11 cellular contexts compared by ENCODE assay signal in the genomic region with DNA sequence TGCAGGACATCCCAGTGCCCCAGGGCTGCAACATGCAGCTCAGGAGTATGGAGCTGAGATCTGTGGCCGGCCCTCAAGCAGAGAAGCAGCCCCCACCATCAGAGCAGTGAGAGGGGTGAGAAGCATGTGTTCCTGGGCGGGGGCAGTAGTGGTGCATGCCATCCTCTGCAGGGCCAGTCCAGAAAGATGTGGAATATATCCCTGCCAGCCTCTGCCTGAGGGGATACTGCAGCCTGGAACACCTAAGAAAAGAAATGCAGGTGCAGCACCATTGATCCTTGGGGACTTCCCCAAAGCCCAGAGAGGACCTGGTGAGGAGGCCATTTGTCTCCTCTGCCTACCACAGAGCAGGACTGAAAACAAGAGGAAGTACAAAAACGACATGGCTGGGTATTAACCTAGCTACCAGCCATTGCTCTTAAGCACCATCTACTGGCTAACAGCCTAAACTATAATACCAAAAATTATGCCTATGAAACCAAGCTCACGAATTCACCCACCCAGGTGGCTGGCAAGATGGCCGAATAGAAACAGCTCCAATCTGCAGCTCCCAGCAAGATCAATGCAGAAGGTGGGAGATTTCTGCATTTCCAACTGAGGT.
A peak's percentile ranks its signal among the peaks of the same experiment; 100 is the strongest.
DNase-seq lines count a peak whose midpoint lies in the region; ATAC-seq, FAIRE-seq and TF ChIP-seq lines count a peak whose summit lies in the region.
"Had no signal": no experiment of that assay in that cellular context is flagged by ENCODE, and none has a peak within 500 bp of the region (broad histone marks: within the 10 kb centered on the region; RNA-seq: fewer than 3 reads in every experiment).

No MANE protein-coding gene starts in this region.

- H3K9ac ChIP-seq in astrocyte (ENCODE audit: low read length), result no peak overlapping the region

- POLR2A ChIA-PET in naive thymus-derived CD4-positive, alpha-beta T cell (lab: Charles Lee), result no interaction called here

- peak; percentile 15 for DNase-seq in NOMO-1 treated with DMSO at 0.1 percent for 48 hours (lab: John Stamatoyannopoulos, UW; ENCODE audit: unreplicated experiment)
- no peak for DNase-seq in NOMO-1 (lab: John Stamatoyannopoulos, UW; ENCODE audit: unreplicated experiment in 2 of 2)
- peak; percentile 83 for DNase-seq in NCI-H1092 treated with DMSO at 0.1 percent for 48 hours (lab: John Stamatoyannopoulos, UW)
- peak; percentile 13 for DNase-seq in astrocyte (ENCODE audit: low read depth)
- peak in 1 of 9 donors; percentile 3 for DNase-seq in naive thymus-derived CD4-positive, alpha-beta T cell
- DNase-seq in stimulated activated CD4-positive, alpha-beta T cell treated with anti-CD3 and anti-CD28 coated beads, Interleukin-1b, Interleukin-23, amount 100 ng/mL, for 48 hours, result no peak
- DNase-seq in activated gamma-delta T cell treated with Interleukin-2 at 50 U/mL for 16 hours, result no peak

- H3K4me1 ChIP-seq in astrocyte (ENCODE audit: insufficient read depth, low read length), result no peaks in the 10 kb centered on the region
- no peaks in the 10 kb centered on the region for H3K4me1 ChIP-seq in naive thymus-derived CD4-positive, alpha-beta T cell (ENCODE audit: control insufficient read depth in 2 of 2, insufficient read depth in 2 of 2, low read length in 2 of 2)
- H3K4me1 ChIP-seq: upper lobe of left lung had no signal

- H3K79me2 ChIP-seq in astrocyte (ENCODE audit: insufficient read depth, low read length), result no peaks in the 10 kb centered on the region

- H3K36me3 ChIP-seq in astrocyte (ENCODE audit: insufficient read depth, low read length), result no peaks in the 10 kb centered on the region
- no peaks in the 10 kb centered on the region for H3K36me3 ChIP-seq in naive thymus-derived CD4-positive, alpha-beta T cell (ENCODE audit: control insufficient read depth in 2 of 3, insufficient read depth in 3 of 3, low read length in 3 of 3)
- H3K36me3 ChIP-seq: upper lobe of left lung had no signal

- peak; percentile 46 for ATAC-seq in naive thymus-derived CD4-positive, alpha-beta T cell
- ATAC-seq in HG03196 (IDR thresholded peaks at IDR 0.05; ENCODE audit: unreplicated experiment), result no peak

- H2AFZ ChIP-seq in astrocyte (ENCODE audit: low read depth, low read length), result no peak overlapping the region

- no peaks in the 10 kb centered on the region for H3K4me1 Mint-ChIP-seq in astrocyte (ENCODE audit: low read depth, unreplicated experiment)
- H3K4me1 Mint-ChIP-seq in naive thymus-derived CD4-positive, alpha-beta T cell, result peaks cover 0 to 2% (median 0%) of the 10 kb centered on the region in 7 donors
- H3K4me1 Mint-ChIP-seq: CD4-positive, CD25-positive, alpha-beta regulatory T cell had no signal

- CTCF ChIA-PET in naive thymus-derived CD4-positive, alpha-beta T cell (lab: Charles Lee), result no interaction called here

- intact Hi-C loops in naive thymus-derived CD4-positive, alpha-beta T cell (cut with micrococcal nuclease), result loop anchor here in 1 of 2 donors (1.0 kb wide), 3 partner anchors 120 to 568 kb away; no protein-coding TSS in a partner anchor

- H3K27ac ChIP-seq in astrocyte (ENCODE audit: low read depth, low read length), result no peak overlapping the region
- H3K27ac ChIP-seq in naive thymus-derived CD4-positive, alpha-beta T cell (ENCODE audit: low read depth, low read length), result no peak overlapping the region
- H3K27ac ChIP-seq: upper lobe of left lung had no signal

- H3K4me2 ChIP-seq in astrocyte (ENCODE audit: low read length), result no peak overlapping the region

- H3K27me3 ChIP-seq in astrocyte (ENCODE audit: insufficient read depth, low read length), result no peaks in the 10 kb centered on the region
- no peaks in the 10 kb centered on the region for H3K27me3 ChIP-seq in naive thymus-derived CD4-positive, alpha-beta T cell (ENCODE audit: control insufficient read depth in 2 of 2, insufficient read depth in 2 of 2, low read length in 2 of 2)
- H3K27me3 ChIP-seq: upper lobe of left lung had no signal

- no peaks in the 10 kb centered on the region for H4K20me1 ChIP-seq in astrocyte (ENCODE audit: insufficient read depth, low read length)

- peak; percentile 41 for TF ChIP-seq CTCF in astrocyte (IDR thresholded peaks at IDR 0.05; ENCODE audit: insufficient read depth, low read depth, low read length)

- no peaks in the 10 kb centered on the region for H3K9me3 ChIP-seq in astrocyte (ENCODE audit: insufficient read depth, low read depth, low read length)
- no peaks in the 10 kb centered on the region for H3K9me3 ChIP-seq in naive thymus-derived CD4-positive, alpha-beta T cell (ENCODE audit: control insufficient read depth in 2 of 3, low read length in 3 of 3)
- H3K9me3 ChIP-seq: upper lobe of left lung had no signal

- peaks cover 2% of the 10 kb centered on the region for H3K27me3 Mint-ChIP-seq in astrocyte (ENCODE audit: low read depth, unreplicated experiment)
- peaks cover 4 to 6% (median 5%) of the 10 kb centered on the region in 5 donors for H3K27me3 Mint-ChIP-seq in naive thymus-derived CD4-positive, alpha-beta T cell
- H3K27me3 Mint-ChIP-seq: CD4-positive, CD25-positive, alpha-beta regulatory T cell had no signal

- no peaks in the 10 kb centered on the region for H3K36me3 Mint-ChIP-seq in astrocyte (ENCODE audit: low read depth, unreplicated experiment)
- peaks cover 0 to 5% (median 0%) of the 10 kb centered on the region in 5 donors for H3K36me3 Mint-ChIP-seq in naive thymus-derived CD4-positive, alpha-beta T cell
- H3K36me3 Mint-ChIP-seq: CD4-positive, CD25-positive, alpha-beta regulatory T cell had no signal

- no peak overlapping the region for H3K4me3 ChIP-seq in astrocyte (ENCODE audit: insufficient read depth, low read depth, low read length)
- no peak overlapping the region for H3K4me3 ChIP-seq in naive thymus-derived CD4-positive, alpha-beta T cell (ENCODE audit: low read length)
- H3K4me3 ChIP-seq: upper lobe of left lung had no signal

- peaks cover 8% of the 10 kb centered on the region for H3K9me3 Mint-ChIP-seq in astrocyte (ENCODE audit: unreplicated experiment)
- H3K9me3 Mint-ChIP-seq in naive thymus-derived CD4-positive, alpha-beta T cell, result peaks cover 0 to 27% (median 9%) of the 10 kb centered on the region in 11 donors

- FAIRE-seq in astrocyte (lab: Jason Lieb, UNC), result no peak
- FAIRE-seq: islet of Langerhans had no signal

- no peak overlapping the region for H3K27ac Mint-ChIP-seq in astrocyte (ENCODE audit: unreplicated experiment)
- H3K27ac Mint-ChIP-seq in naive thymus-derived CD4-positive, alpha-beta T cell, result no peak overlapping the region
- H3K27ac Mint-ChIP-seq: CD4-positive, CD25-positive, alpha-beta regulatory T cell had no signal

- H3K4me3 Mint-ChIP-seq in astrocyte (ENCODE audit: unreplicated experiment), result no peak overlapping the region
- no peak overlapping the region for H3K4me3 Mint-ChIP-seq in naive thymus-derived CD4-positive, alpha-beta T cell
- H3K4me3 Mint-ChIP-seq: CD4-positive, CD25-positive, alpha-beta regulatory T cell had no signal

Comparison
In these comparisons a context has a peak if more than half of its experiments do, and no peak if none do; other contexts are left out.
1. DNase-seq: peak in NOMO-1 treated with DMSO at 0.1 percent for 48 hours (single experiment), NCI-H1092 treated with DMSO at 0.1 percent for 48 hours (single experiment) and astrocyte (single experiment); none in NOMO-1 (0 of 2), stimulated activated CD4-positive, alpha-beta T cell treated with anti-CD3 and anti-CD28 coated beads, Interleukin-1b, Interleukin-23, amount 100 ng/mL, for 48 hours (single experiment) and activated gamma-delta T cell treated with Interleukin-2 at 50 U/mL for 16 hours (single experiment).